In genomic region chr19:2474232-2475017, GRCh38 we compare ENCODE assay signal across 1 cellular context.
TF ChIP-seq lines count a peak whose summit lies in the region.

No MANE protein-coding gene starts in this region.

TF ChIP-seq in HepG2, 621 proteins besides CTCF, POLR2A, EP300 and RAD21 (continued from another document and continues in another):
- peak; percentile 61; the same call in 1 of the 2 replicates for TF ChIP-seq ZBTB33 (CRISPR knock-in tag; IDR thresholded peaks at IDR 0.05)
- TF ChIP-seq HNRNPLL (IDR thresholded peaks at IDR 0.05; ENCODE audit: low read depth, low read length, poor library complexity, severe bottlenecking): peak; percentile 68
- no peak for TF ChIP-seq FOXJ3 (CRISPR knock-in tag; IDR thresholded peaks at IDR 0.05; ENCODE audit: borderline replicate concordance)
- peak; percentile 70; the same call in 1 of the 2 replicates for TF ChIP-seq ZBED4 (CRISPR knock-in tag; IDR thresholded peaks at IDR 0.05; ENCODE audit: borderline replicate concordance)
- TF ChIP-seq FOXA1 (IDR thresholded peaks at IDR 0.05): no peak
- TF ChIP-seq FOXA1 (CRISPR knock-in tag; IDR thresholded peaks at IDR 0.05): peak; percentile 23; the same call in 1 of the 2 replicates
- TF ChIP-seq ZNF784 (CRISPR knock-in tag; IDR thresholded peaks at IDR 0.05; ENCODE audit: borderline replicate concordance): peak; percentile 40; the same call in 1 of the 2 replicates
- TF ChIP-seq ZNF576 (CRISPR knock-in tag; IDR thresholded peaks at IDR 0.05): 0 out of 2 replicates have a peak, but pooled peaks have one; percentile 27
- 0 out of 2 replicates have a peak, but pooled peaks have one; percentile 72 for TF ChIP-seq ZBTB4 (CRISPR knock-in tag; IDR thresholded peaks at IDR 0.05; ENCODE audit: borderline replicate concordance)
- no peak for TF ChIP-seq KLF15 (CRISPR knock-in tag; IDR thresholded peaks at IDR 0.05; ENCODE audit: borderline replicate concordance)
- TF ChIP-seq ZNF773 (CRISPR knock-in tag; IDR thresholded peaks at IDR 0.05; ENCODE audit: borderline replicate concordance): no peak
- peak; percentile 56 for TF ChIP-seq XRCC5 (optimal IDR thresholded peaks at IDR 0.05; ENCODE audit: low read length)
- no peak; the same call in 1 of the 2 replicates for TF ChIP-seq ZNF777 (CRISPR knock-in tag; IDR thresholded peaks at IDR 0.05)
- TF ChIP-seq ZBTB25 (CRISPR knock-in tag; IDR thresholded peaks at IDR 0.05): peak; percentile 68; the same call in 1 of the 2 replicates
- TF ChIP-seq ZBTB14 (CRISPR knock-in tag; IDR thresholded peaks at IDR 0.05): no peak
- no peak; the same call in 1 of the 2 replicates for TF ChIP-seq KDM5B (CRISPR knock-in tag; IDR thresholded peaks at IDR 0.05; ENCODE audit: borderline replicate concordance)
- no peak for TF ChIP-seq MIXL1 (CRISPR knock-in tag; IDR thresholded peaks at IDR 0.05)
- TF ChIP-seq NR3C1 (CRISPR knock-in tag; IDR thresholded peaks at IDR 0.05): no peak
- TF ChIP-seq ZSCAN5A (CRISPR knock-in tag; IDR thresholded peaks at IDR 0.05; ENCODE audit: borderline replicate concordance): no peak
- TF ChIP-seq BCL6 (CRISPR knock-in tag; IDR thresholded peaks at IDR 0.05): peak; percentile 78
- no peak; the same call in 1 of the 2 replicates for TF ChIP-seq GZF1 (CRISPR knock-in tag; IDR thresholded peaks at IDR 0.05)
- no peak for TF ChIP-seq ELK4 (CRISPR knock-in tag; IDR thresholded peaks at IDR 0.05; ENCODE audit: borderline replicate concordance)
- TF ChIP-seq RXRB (CRISPR knock-in tag; IDR thresholded peaks at IDR 0.05; ENCODE audit: borderline replicate concordance): peak; percentile 76; the same call in 1 of the 2 replicates
- TF ChIP-seq PAF1 (CRISPR knock-in tag; IDR thresholded peaks at IDR 0.05): no peak
- 0 out of 2 replicates have a peak, but pooled peaks have one; percentile 52 for TF ChIP-seq SSRP1 (CRISPR knock-in tag; IDR thresholded peaks at IDR 0.05)
- peak; percentile 87 for TF ChIP-seq ZFP36 (IDR thresholded peaks at IDR 0.05; ENCODE audit: borderline replicate concordance, low read depth, low read length, partially characterized antibody)
- no peak for TF ChIP-seq MYPOP (CRISPR knock-in tag; IDR thresholded peaks at IDR 0.05)
- TF ChIP-seq MIER3 (CRISPR knock-in tag; IDR thresholded peaks at IDR 0.05; ENCODE audit: borderline replicate concordance): peak; percentile 83; the same call in 1 of the 2 replicates
- peak; percentile 88 for TF ChIP-seq FOSL2 (CRISPR knock-in tag; IDR thresholded peaks at IDR 0.05)
- no peak for TF ChIP-seq ZFP36L2 (CRISPR knock-in tag; IDR thresholded peaks at IDR 0.05)
- TF ChIP-seq CBX1 (IDR thresholded peaks at IDR 0.05; ENCODE audit: low read depth): no peak
- TF ChIP-seq STAT6 (CRISPR knock-in tag; IDR thresholded peaks at IDR 0.05; ENCODE audit: borderline replicate concordance): peak; percentile 81; the same call in 1 of the 2 replicates
- peak; percentile 79 for TF ChIP-seq TBX2 (CRISPR knock-in tag; IDR thresholded peaks at IDR 0.05; ENCODE audit: borderline replicate concordance)
- 0 out of 2 replicates have a peak, but pooled peaks have one; percentile 30 for TF ChIP-seq ZNF709 (CRISPR knock-in tag; IDR thresholded peaks at IDR 0.05)
- 0 out of 2 replicates have a peak, but pooled peaks have one; percentile 17 for TF ChIP-seq HOMEZ (CRISPR knock-in tag; IDR thresholded peaks at IDR 0.05; ENCODE audit: low read depth)
